2 cellular contexts compared by ENCODE assay signal in genomic region chr14:45185110-45185814, GRCh38.
TF ChIP-seq lines count a peak whose summit lies in the region.

No MANE protein-coding gene starts in this region.

TF ChIP-seq in GM12878, 131 proteins besides CTCF, POLR2A, EP300 and RAD21:
- TF ChIP-seq JUNB (IDR thresholded peaks at IDR 0.05): peak; percentile 94
- TF ChIP-seq MTA2 (IDR thresholded peaks at IDR 0.05; ENCODE audit: low read depth): no peak
- peak; percentile 76; the same call in 1 of the 2 replicates for TF ChIP-seq MEF2A (IDR thresholded peaks at IDR 0.05; ENCODE audit: insufficient read depth, low read depth, low read length)
- TF ChIP-seq FOXM1 (IDR thresholded peaks at IDR 0.05; ENCODE audit: low read depth, low read length): peak; percentile 51; the same call in 1 of the 2 replicates
- TF ChIP-seq SMAD1 (IDR thresholded peaks at IDR 0.05; ENCODE audit: low read depth, partially characterized antibody): no peak
- TF ChIP-seq SUZ12 (IDR thresholded peaks at IDR 0.05; ENCODE audit: unreplicated experiment): no peak
- no peak for TF ChIP-seq ZZZ3 (IDR thresholded peaks at IDR 0.05; ENCODE audit: control insufficient read depth, insufficient read length, low read depth)
- TF ChIP-seq ATF2 (IDR thresholded peaks at IDR 0.05; ENCODE audit: low read length): peak; percentile 62; the same call in 1 of the 2 replicates
- TF ChIP-seq POLR2AphosphoS5 (IDR thresholded peaks at IDR 0.05; ENCODE audit: low read length): no peak
- TF ChIP-seq NRF1 (conservative IDR thresholded peaks at IDR 0.05; ENCODE audit: low read depth, low read length): no peak
- no peak for TF ChIP-seq REST (IDR thresholded peaks at IDR 0.05; ENCODE audit: low read depth, low read length)
- peak; percentile 87 for TF ChIP-seq NFIC (IDR thresholded peaks at IDR 0.05; ENCODE audit: low read depth, low read length)
- no peak for TF ChIP-seq POLR2AphosphoS2 (IDR thresholded peaks at IDR 0.05; ENCODE audit: low read depth, low read length)
TF ChIP-seq in GM12878: peak in this region for 5.

TF ChIP-seq in SK-N-SH treated with all-trans-retinoic acid at 6 μM for 48 hours, 23 proteins besides CTCF, POLR2A, EP300 and RAD21:
- TF ChIP-seq ZNF70 (CRISPR knock-in tag; IDR thresholded peaks at IDR 0.05) (no peak), TCF4 (CRISPR knock-in tag; IDR thresholded peaks at IDR 0.05; ENCODE audit: borderline replicate concordance) (no peak), CSDC2 (CRISPR knock-in tag; IDR thresholded peaks at IDR 0.05) (no peak), TOX (CRISPR knock-in tag; IDR thresholded peaks at IDR 0.05; ENCODE audit: borderline replicate concordance) (no peak), GLIS3 (CRISPR knock-in tag; IDR thresholded peaks at IDR 0.05) (no peak), ZFP3 (CRISPR knock-in tag; IDR thresholded peaks at IDR 0.05) (no peak), OSR1 (CRISPR knock-in tag; IDR thresholded peaks at IDR 0.05) (no peak), TSHZ2 (CRISPR knock-in tag; IDR thresholded peaks at IDR 0.05) (no peak), ZFP30 (CRISPR knock-in tag; IDR thresholded peaks at IDR 0.05) (no peak), ESRRG (CRISPR knock-in tag; IDR thresholded peaks at IDR 0.05) (no peak), ZNF8 (CRISPR knock-in tag; IDR thresholded peaks at IDR 0.05) (no peak), PPARA (CRISPR knock-in tag; IDR thresholded peaks at IDR 0.05; ENCODE audit: borderline replicate concordance) (no peak), CREB5 (CRISPR knock-in tag; IDR thresholded peaks at IDR 0.05; ENCODE audit: low read depth) (no peak), ISL1 (CRISPR knock-in tag; IDR thresholded peaks at IDR 0.05) (no peak), RARB (CRISPR knock-in tag; IDR thresholded peaks at IDR 0.05) (no peak)
